14 cellular contexts compared by ENCODE assay signal in genomic region chr3:32960404-32961160, GRCh38. TPM values are rescaled to one million over a fixed set of nuclear protein-coding genes. Genes with fewer than 3 reads are reported as not detected.
DNase-seq lines count a peak whose midpoint lies in the region; ATAC-seq and TF ChIP-seq lines count a peak whose summit lies in the region.
"Had no signal": no experiment of that assay in that cellular context is flagged by ENCODE, and none has a peak within 500 bp of the region (broad histone marks: within the 10 kb centered on the region; RNA-seq: fewer than 3 reads in every experiment).

No MANE protein-coding gene starts in this region.

- peak overlapping the region; percentile 31 for H3K27ac ChIP-seq in CD4-positive, alpha-beta memory T cell (ENCODE audit: low read depth, low read length)
- H3K27ac ChIP-seq in CD8-positive, alpha-beta T cell (ENCODE audit: low read depth, low read length): no peak overlapping the region
- H3K27ac ChIP-seq: gastrocnemius medialis had no signal

- H3K4me3 ChIP-seq in CD4-positive, alpha-beta memory T cell (ENCODE audit: low read length in 2 of 2): no peak overlapping the region
- H3K4me3 ChIP-seq in CD8-positive, alpha-beta T cell (ENCODE audit: low read depth, low read length): no peak overlapping the region
- H3K4me3 ChIP-seq: gastrocnemius medialis had no signal

- intact Hi-C loops in CD4-positive, alpha-beta memory T cell (cut with micrococcal nuclease): loop anchor here (1.0 kb wide), 1 partner anchor 8 kb away; no protein-coding TSS in a partner anchor
- intact Hi-C loops in CD8-positive, alpha-beta T cell (cut with DNase I, micrococcal nuclease): no loop called here

- CTCF ChIA-PET in CD4-positive, alpha-beta memory T cell (lab: Charles Lee; ENCODE audit: partially characterized antibody): interaction anchor here (0.8 to 2.2 kb wide), 5 partner anchors 13 to 110 kb away, joined by 3 to 11 read pairs (median 3); no protein-coding TSS in a partner anchor
- CTCF ChIA-PET in CD8-positive, alpha-beta T cell (lab: Charles Lee): interaction anchor here (1.1 to 1.2 kb wide), 2 partner anchors 14 to 114 kb away, joined by 3 to 4 read pairs; no protein-coding TSS in a partner anchor

- H3K27me3 ChIP-seq in CD4-positive, alpha-beta memory T cell (ENCODE audit: insufficient read depth, low read length): no peaks in the 10 kb centered on the region
- H3K27me3 ChIP-seq in CD8-positive, alpha-beta T cell (ENCODE audit: insufficient read depth, low read length): no peaks in the 10 kb centered on the region
- H3K27me3 ChIP-seq: gastrocnemius medialis had no signal

- H3K4me3 Mint-ChIP-seq in CD4-positive, alpha-beta memory T cell: peak overlapping the region in 7 of 8 donors; percentile 18 to 75 (median 64)
- no peak overlapping the region for H3K4me3 Mint-ChIP-seq in activated naive CD8-positive, alpha-beta T cell treated with anti-CD3 and anti-CD28 coated beads for 36 hours
- H3K4me3 Mint-ChIP-seq in CD8-positive, alpha-beta T cell: no peak overlapping the region

- peak; percentile 92 for ATAC-seq in GM18868 (IDR thresholded peaks at IDR 0.05; ENCODE audit: unreplicated experiment)
- ATAC-seq in HG03159 (IDR thresholded peaks at IDR 0.05; ENCODE audit: unreplicated experiment): peak; percentile 61
- ATAC-seq in CD8-positive, alpha-beta T cell: no peak
- no peak for ATAC-seq in HG03175 (IDR thresholded peaks at IDR 0.05; ENCODE audit: unreplicated experiment)
- ATAC-seq: gastrocnemius medialis, Panc1 had no signal

- H3K27ac Mint-ChIP-seq in CD4-positive, alpha-beta memory T cell: peak overlapping the region; percentile 63 to 99 (median 92)
- peak overlapping the region; percentile 75 for H3K27ac Mint-ChIP-seq in activated naive CD8-positive, alpha-beta T cell treated with anti-CD3 and anti-CD28 coated beads for 36 hours
- H3K27ac Mint-ChIP-seq in CD8-positive, alpha-beta T cell: no peak overlapping the region

- peaks cover 35 to 66% (median 56%) of the 10 kb centered on the region in 4 donors for H3K4me1 Mint-ChIP-seq in CD4-positive, alpha-beta memory T cell
- peaks cover 24% of the 10 kb centered on the region for H3K4me1 Mint-ChIP-seq in activated naive CD8-positive, alpha-beta T cell treated with anti-CD3 and anti-CD28 coated beads for 36 hours
- peaks cover 23% of the 10 kb centered on the region for H3K4me1 Mint-ChIP-seq in CD8-positive, alpha-beta T cell (ENCODE audit: low read depth)

- POLR2A ChIA-PET in CD4-positive, alpha-beta memory T cell (lab: Charles Lee; ENCODE audit: partially characterized antibody): interaction anchor here (0.6 to 4.8 kb wide), 11 partner anchors 11 to 102 kb away, joined by 3 to 38 read pairs (median 6); no protein-coding TSS in a partner anchor
- POLR2A ChIA-PET in CD8-positive, alpha-beta T cell (lab: Charles Lee): interaction anchor here (1.2 kb wide), 1 partner anchor 16 kb away, joined by 3 read pairs; no protein-coding TSS in a partner anchor

- peaks cover 16 to 28% of the 10 kb centered on the region in 2 donors for H3K36me3 Mint-ChIP-seq in CD4-positive, alpha-beta memory T cell
- H3K36me3 Mint-ChIP-seq in activated naive CD8-positive, alpha-beta T cell treated with anti-CD3 and anti-CD28 coated beads for 36 hours: peaks cover 17% of the 10 kb centered on the region
- peaks cover 2% of the 10 kb centered on the region for H3K36me3 Mint-ChIP-seq in CD8-positive, alpha-beta T cell

- no peaks in the 10 kb centered on the region for H3K27me3 Mint-ChIP-seq in CD4-positive, alpha-beta memory T cell
- no peaks in the 10 kb centered on the region for H3K27me3 Mint-ChIP-seq in activated naive CD8-positive, alpha-beta T cell treated with anti-CD3 and anti-CD28 coated beads for 36 hours
- H3K27me3 Mint-ChIP-seq in CD8-positive, alpha-beta T cell (ENCODE audit: low read depth): no peaks in the 10 kb centered on the region

- peaks cover 71% of the 10 kb centered on the region for H3K4me1 ChIP-seq in CD4-positive, alpha-beta memory T cell (ENCODE audit: insufficient read depth, low read length)
- H3K4me1 ChIP-seq in CD8-positive, alpha-beta T cell (ENCODE audit: insufficient read depth, low read length): no peaks in the 10 kb centered on the region
- H3K4me1 ChIP-seq: gastrocnemius medialis had no signal

- no peaks in the 10 kb centered on the region for H3K36me3 ChIP-seq in CD4-positive, alpha-beta memory T cell (ENCODE audit: insufficient read depth, low read length)
- H3K36me3 ChIP-seq in CD8-positive, alpha-beta T cell (ENCODE audit: insufficient read depth, low read length): no peaks in the 10 kb centered on the region
- H3K36me3 ChIP-seq: gastrocnemius medialis had no signal

- no peaks in the 10 kb centered on the region for H3K9me3 ChIP-seq in CD4-positive, alpha-beta memory T cell (ENCODE audit: control insufficient read depth in 1 of 2, low read length in 2 of 2)
- no peaks in the 10 kb centered on the region for H3K9me3 ChIP-seq in CD8-positive, alpha-beta T cell (ENCODE audit: low read length)
- H3K9me3 ChIP-seq: gastrocnemius medialis had no signal

- peak; percentile 45 to 66 (median 55) for DNase-seq in CD4-positive, alpha-beta memory T cell
- DNase-seq in activated naive CD8-positive, alpha-beta T cell treated with anti-CD3 and anti-CD28 coated beads for 36 hours: no peak
- no peak for DNase-seq in CD8-positive, alpha-beta T cell
- DNase-seq in NCI-H774 (lab: John Stamatoyannopoulos, UW) (no peak), NOMO-1 (lab: John Stamatoyannopoulos, UW; ENCODE audit: unreplicated experiment in 2 of 2) (no peak)
- DNase-seq: AML-193; gastrocnemius medialis; NCI-H226; stimulated activated CD4-positive, alpha-beta T cell treated with anti-CD3 and anti-CD28 coated beads, Interleukin-4, amount 100 ng/mL, for 4 hours had no signal

- H3K9me3 Mint-ChIP-seq in CD4-positive, alpha-beta memory T cell: peaks cover 2 to 17% (median 11%) of the 10 kb centered on the region in 8 donors
- H3K9me3 Mint-ChIP-seq in activated naive CD8-positive, alpha-beta T cell treated with anti-CD3 and anti-CD28 coated beads for 36 hours: peaks cover 8% of the 10 kb centered on the region
- H3K9me3 Mint-ChIP-seq in CD8-positive, alpha-beta T cell: peaks cover 8% of the 10 kb centered on the region

- TF ChIP-seq CTCF in CD8-positive, alpha-beta T cell (IDR thresholded peaks at IDR 0.05): no peak

RNA-seq across cellular contexts. Expression of gene CCR4, which starts 9.1 kb away (rescaled TPM):
- total RNA-seq in CD4-positive, alpha-beta memory T cell: 100 to 1,000 TPM in 1 of 2 experiments, 10 to 100 TPM in 1; 99.6 to 101 TPM
- polyA plus RNA-seq in CD4-positive, alpha-beta memory T cell: 10 to 100 TPM in 1 of 2 donors, 1 to 10 TPM in 1; 9.9 to 34.7 TPM
- 1 to 10 TPM; 8.1 to 8.8 TPM for total RNA-seq in activated naive CD8-positive, alpha-beta T cell treated with anti-CD3 and anti-CD28 coated beads for 36 hours
- 1 to 10 TPM; 7.5 to 8.7 TPM for total RNA-seq in CD8-positive, alpha-beta T cell
- total RNA-seq: renal cortical epithelial cell had no signal

Comparison
In these comparisons a context has a peak if more than half of its experiments do, and no peak if none do; other contexts are left out.
1. DNase-seq: peak in CD4-positive, alpha-beta memory T cell (5 of 5); none in activated naive CD8-positive, alpha-beta T cell treated with anti-CD3 and anti-CD28 coated beads for 36 hours (single experiment), CD8-positive, alpha-beta T cell (0 of 7), NCI-H774 (single experiment) and NOMO-1 (0 of 2).
2. H3K4me3 Mint-ChIP-seq: peak in CD4-positive, alpha-beta memory T cell (7 of 8); none in activated naive CD8-positive, alpha-beta T cell treated with anti-CD3 and anti-CD28 coated beads for 36 hours (single experiment) and CD8-positive, alpha-beta T cell (single experiment).
3. ATAC-seq: peak in GM18868 (single experiment) and HG03159 (single experiment); none in CD8-positive, alpha-beta T cell (single experiment) and HG03175 (single experiment).
4. RNA of gene CCR4, which starts 9.1 kb away (total RNA-seq): 99.6 to 101 TPM in CD4-positive, alpha-beta memory T cell; 8.1 to 8.8 TPM in activated naive CD8-positive, alpha-beta T cell treated with anti-CD3 and anti-CD28 coated beads for 36 hours and 7.5 to 8.7 TPM in CD8-positive, alpha-beta T cell; every median in the first group is over 10 times any median in the second.